Comparison of ENCODE assay signal across 15 cellular contexts in the genomic region with DNA sequence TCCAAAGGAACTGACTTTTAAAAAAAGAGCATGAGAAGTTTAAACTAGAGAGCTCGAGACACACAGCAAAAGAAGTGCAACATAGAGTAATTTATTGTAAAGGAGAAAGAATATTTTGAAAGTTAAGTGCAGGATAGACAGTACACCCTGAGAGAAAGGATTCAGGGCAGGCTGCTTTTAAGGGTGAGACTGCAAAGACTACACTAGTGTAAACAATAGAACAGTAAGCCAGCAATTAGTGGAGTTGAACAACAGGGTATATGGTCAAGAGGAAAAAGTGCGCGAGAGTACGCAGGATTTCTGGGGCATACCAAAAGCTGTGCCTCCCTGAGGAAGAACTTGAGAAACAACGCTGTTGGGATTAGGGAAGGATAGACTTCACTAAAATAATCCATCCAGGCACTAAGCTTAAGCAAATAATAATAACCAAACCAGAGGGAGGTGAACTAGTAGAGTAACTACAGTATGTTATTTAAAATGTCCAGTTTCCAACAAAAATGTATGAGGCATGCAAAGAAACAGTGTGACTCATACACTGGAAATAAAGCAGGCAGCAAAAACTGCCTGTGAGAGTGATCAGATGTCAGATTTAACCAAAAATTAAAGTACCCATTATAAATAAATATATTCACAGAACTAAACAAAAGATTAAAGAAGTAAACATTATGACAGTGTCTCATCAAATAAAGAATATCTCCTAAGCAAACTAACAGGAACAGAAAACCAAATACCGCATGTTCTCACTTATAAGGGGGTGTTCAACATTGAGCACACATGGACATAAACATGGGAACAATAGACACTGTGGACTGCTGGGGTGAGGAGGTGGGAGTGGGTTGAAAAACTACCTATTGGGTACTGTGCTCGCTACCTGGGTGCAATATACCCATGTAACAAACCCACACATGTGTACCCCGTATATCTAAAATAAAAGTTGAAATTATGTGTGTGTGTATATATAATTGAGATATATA. TPM values are rescaled to one million over a fixed set of nuclear protein-coding genes. Genes with fewer than 3 reads are reported as not detected.
A peak's percentile ranks its signal among the peaks of the same experiment; 100 is the strongest.
DNase-seq lines count a peak whose midpoint lies in the region; ATAC-seq and TF ChIP-seq lines count a peak whose summit lies in the region.
"Had no signal": no experiment of that assay in that cellular context is flagged by ENCODE, and none has a peak within 500 bp of the region (broad histone marks: within the 10 kb centered on the region; RNA-seq: fewer than 3 reads in every experiment).

No MANE protein-coding gene starts in this region.

- no CpG with 5 or more reads among the region's 8 CpGs for WGBS in H9 (ENCODE audit: extremely low coverage, insufficient read length, low lambda C conversion rate)
- WGBS in mesodermal cell (ENCODE audit: insufficient coverage in 2 of 2), 2 experiments = 93 to 100% methylated on average over 1 to 3 of the region's 8 CpGs
- WGBS in suprapubic skin = 94% methylated on average over 8 of the region's 8 CpGs
- WGBS in aorta, 2 donors = 18 to 36% methylated on average over 8 of the region's 8 CpGs

- peak; percentile 40 for DNase-seq in AG20443 (ENCODE audit: low spot score)
- no peak for DNase-seq in H9
- peak; percentile 50 for DNase-seq in astrocyte of the hippocampus (ENCODE audit: low read depth, low spot score)
- no peak for DNase-seq in suprapubic skin (ENCODE audit: low spot score in 2 of 2)
- no peak for DNase-seq in aorta
- DNase-seq in stimulated activated CD4-positive, alpha-beta T cell treated with anti-CD3 and anti-CD28 coated beads, Interleukin-4, amount 100 ng/mL, for 4 hours = no peak
- DNase-seq: caudate nucleus; NCI-H446; stimulated activated naive CD4-positive, alpha-beta T cell had no signal

- H3K36me3 ChIP-seq in mesodermal cell (ENCODE audit: control insufficient read depth, insufficient read depth, low read length) (peaks cover 5% of the 10 kb centered on the region), suprapubic skin (peaks cover 6% of the 10 kb centered on the region), aorta (ENCODE audit: control insufficient read depth in 1 of 2, insufficient read depth in 2 of 2, low read length in 1 of 2) (no peaks in the 10 kb centered on the region)

- no peak for TF ChIP-seq EP300 in suprapubic skin (IDR thresholded peaks at IDR 0.05)

- H3K4me1 Mint-ChIP-seq in H9 = 0 out of 4 replicates have a peak, but pooled peaks cover 0 to 2% of the 10 kb centered on the region in 2 experiments

- H3K4me2 ChIP-seq in H9 (ENCODE audit: insufficient read depth, insufficient read length, low read length) = no peak overlapping the region

- H3K23me2 ChIP-seq in H9 (ENCODE audit: insufficient read length, low read depth, low read length, poor library complexity, severe bottlenecking) = no peaks in the 10 kb centered on the region

- H3K4ac ChIP-seq in H9 (ENCODE audit: low read depth, low read length) = no peak overlapping the region

- H3K4me1 ChIP-seq in H9 (ENCODE audit: insufficient read depth, low read length) = no peaks in the 10 kb centered on the region
- H3K4me1 ChIP-seq in mesodermal cell (ENCODE audit: control insufficient read depth, insufficient read depth, low read length, poor library complexity, severe bottlenecking) = no peaks in the 10 kb centered on the region
- H3K4me1 ChIP-seq in suprapubic skin = no peaks in the 10 kb centered on the region
- peaks cover 0 to 3% of the 10 kb centered on the region in 2 donors for H3K4me1 ChIP-seq in aorta (ENCODE audit: control insufficient read depth in 1 of 2, insufficient read depth in 2 of 2, low read length in 2 of 2)

- TF ChIP-seq POLR2A in suprapubic skin (IDR thresholded peaks at IDR 0.05) = no peak

- no peak overlapping the region for H3K9ac ChIP-seq in H9 (ENCODE audit: extremely low read depth, insufficient read length, low read length)

- peaks cover 18 to 19% of the 10 kb centered on the region in 2 experiments for H3K9me3 Mint-ChIP-seq in H9

- no peaks in the 10 kb centered on the region for H3K27me3 Mint-ChIP-seq in H9 (ENCODE audit: low read depth)

- no peak overlapping the region for H3K14ac ChIP-seq in H9 (ENCODE audit: insufficient read depth, low read length)

- no peak overlapping the region for H2BK5ac ChIP-seq in H9 (ENCODE audit: insufficient read length, low read length)

- H3K27ac ChIP-seq in H9 (ENCODE audit: insufficient read length, low read depth, low read length) (no peak overlapping the region), mesodermal cell (ENCODE audit: low read depth, low read length, severe bottlenecking) (peak overlapping the region; percentile 29), suprapubic skin (no peak overlapping the region), aorta (ENCODE audit: low read depth in 1 of 2, low read length in 2 of 2) (peak overlapping the region in 1 of 2 donors; percentile 48)

- H2AFZ ChIP-seq in H9 (ENCODE audit: low read length) = no peak overlapping the region

- TF ChIP-seq CTCF in H9 (conservative IDR thresholded peaks at IDR 0.05) (no peak), suprapubic skin (IDR thresholded peaks at IDR 0.05) (no peak)

- H3K56ac ChIP-seq in H9 (ENCODE audit: insufficient read length, low read depth, low read length) = no peak overlapping the region

- H3K4me3 ChIP-seq in mesodermal cell (ENCODE audit: extremely low read depth, insufficient read depth, low read length, poor library complexity, severe bottlenecking) = no peak overlapping the region
- no peak overlapping the region for H3K4me3 ChIP-seq in suprapubic skin
- H3K4me3 ChIP-seq in aorta (ENCODE audit: low read length in 2 of 2) = peak overlapping the region in 1 of 2 donors; percentile 9

- no peaks in the 10 kb centered on the region for H3K27me3 ChIP-seq in H9 (ENCODE audit: insufficient read depth, low read length)
- no peaks in the 10 kb centered on the region for H3K27me3 ChIP-seq in suprapubic skin
- no peaks in the 10 kb centered on the region for H3K27me3 ChIP-seq in aorta (ENCODE audit: control insufficient read depth in 1 of 2, insufficient read depth in 2 of 2, low read length in 1 of 2)

- no peak overlapping the region for H2BK20ac ChIP-seq in H9 (ENCODE audit: low read depth, low read length, poor library complexity, severe bottlenecking)

- no peaks in the 10 kb centered on the region for H3K9me3 ChIP-seq in H9 (ENCODE audit: control insufficient read depth, low read depth, low read length)
- H3K9me3 ChIP-seq in mesodermal cell (ENCODE audit: control insufficient read depth, low read length) = peaks cover 6% of the 10 kb centered on the region
- H3K9me3 ChIP-seq in suprapubic skin = peaks cover 4% of the 10 kb centered on the region
- no peaks in the 10 kb centered on the region for H3K9me3 ChIP-seq in aorta (ENCODE audit: control insufficient read depth, low read length)

- no peak overlapping the region for H4K5ac ChIP-seq in H9 (ENCODE audit: insufficient read length, low read depth, low read length)

- no peaks in the 10 kb centered on the region for H3K79me1 ChIP-seq in H9 (ENCODE audit: insufficient read depth, low read depth, low read length, poor library complexity, severe bottlenecking)

- no peak overlapping the region for H2BK12ac ChIP-seq in H9 (ENCODE audit: insufficient read length, low read depth, low read length)

- H2AK5ac ChIP-seq in H9 (ENCODE audit: insufficient read length, low read length) = no peak overlapping the region

- no peak overlapping the region for H2BK120ac ChIP-seq in H9 (ENCODE audit: low read depth, low read length, poor library complexity, severe bottlenecking)

- no peaks in the 10 kb centered on the region for H3K79me2 ChIP-seq in H9 (ENCODE audit: insufficient read depth, low read length)

- no peak overlapping the region for H3K4me3 Mint-ChIP-seq in H9

- ATAC-seq in aorta (ENCODE audit: low FRiP score) = no peak
- no peak for ATAC-seq in HG02981 (IDR thresholded peaks at IDR 0.05; ENCODE audit: unreplicated experiment)
- ATAC-seq: esophagus mucosa, Right ventricle myocardium inferior had no signal

- no peak overlapping the region for H4K8ac ChIP-seq in H9 (replicated peaks; ENCODE audit: insufficient read length, low read depth, low read length)

- peaks cover 7 to 20% (median 17%) of the 10 kb centered on the region in 3 experiments for H3K36me3 Mint-ChIP-seq in H9 (ENCODE audit: insufficient read depth in 1 of 3, low read depth in 3 of 3)

- peak overlapping the region in 2 of 3 experiments; percentile 2; a peak in 2 of 7 replicates for H3K27ac Mint-ChIP-seq in H9

- H3K18ac ChIP-seq in H9 (ENCODE audit: insufficient read length, low read depth, low read length) = no peak overlapping the region

- intact Hi-C loops in aorta (cut with DNase I) = loop anchor here in 1 of 2 donors (5.0 kb wide), 1 partner anchor 41 kb away; the partner anchor contains the start of gene EMILIN2

- H2BK15ac ChIP-seq in H9 (ENCODE audit: low read depth, low read length) = no peak overlapping the region

- no peak overlapping the region for H3T11ph ChIP-seq in H9 (ENCODE audit: low read length)

- H3K23ac ChIP-seq in H9 (ENCODE audit: insufficient read length, low read depth, low read length) = no peak overlapping the region

- no peak overlapping the region for H4K91ac ChIP-seq in H9 (ENCODE audit: insufficient read length, low read depth, low read length)

- H4K20me1 ChIP-seq in H9 (ENCODE audit: control insufficient read depth, insufficient read depth, insufficient read length) = no peaks in the 10 kb centered on the region

RNA-seq across cellular contexts. Expression of gene EMILIN2, which starts 40.5 kb away (rescaled TPM):
- total RNA-seq in H9 (2021) (20.0 and 21.3 TPM in 2 replicates), suprapubic skin (10 to 100 TPM in 1 of 4 donors, 1 to 10 TPM in 3; 4.3 to 11.3 (median 7.1) TPM), aorta (10 to 100 TPM; 23.0 to 34.5 TPM)
- 24.9 TPM for polyA plus RNA-seq in mesodermal cell (2013, experiment 1 of 2)
- 22.2 TPM for polyA plus RNA-seq in mesodermal cell (2013, experiment 2 of 2)
- polyA plus RNA-seq in aorta = 1 to 10 TPM; 1.1 to 4.6 TPM
- total RNA-seq: MCF 10A had no signal
- polyA plus RNA-seq: neural cell had no signal

Comparison
In these comparisons a context has a peak if more than half of its experiments do, and no peak if none do; other contexts are left out.
1. DNase-seq: peak in AG20443 (single experiment) and astrocyte of the hippocampus (single experiment); none in H9 (single experiment), suprapubic skin (0 of 2), aorta (0 of 2) and stimulated activated CD4-positive, alpha-beta T cell treated with anti-CD3 and anti-CD28 coated beads, Interleukin-4, amount 100 ng/mL, for 4 hours (0 of 2).